In genomic region chr13:31149604-31150003, GRCh38 we compare ENCODE assay signal across 18 cellular contexts. TPM values are rescaled to one million over a fixed set of nuclear protein-coding genes. Genes with fewer than 3 reads are reported as not detected.
A peak's percentile ranks its signal among the peaks of the same experiment; 100 is the strongest.
DNase-seq lines count a peak whose midpoint lies in the region; ATAC-seq and TF ChIP-seq lines count a peak whose summit lies in the region.
"Had no signal": no experiment of that assay in that cellular context is flagged by ENCODE, and none has a peak within 500 bp of the region (broad histone marks: within the 10 kb centered on the region; RNA-seq: fewer than 3 reads in every experiment).

No MANE protein-coding gene starts in this region.

- H3K4me2 ChIP-seq in mammary epithelial cell (ENCODE audit: insufficient read depth, low read depth, low read length): no peak overlapping the region
- H3K4me2 ChIP-seq: BLaER1 had no signal

- CTCF ChIA-PET in MCF 10A (lab: Yijun Ruan, JAX): interaction anchor here (0.5 to 1.2 kb wide), 3 partner anchors 10 to 510 kb away, joined by 3 to 4 read pairs (median 3); no protein-coding TSS in a partner anchor
- CTCF ChIA-PET in mammary epithelial cell (lab: Charles Lee; ENCODE audit: low non-redundant PET): no interaction called here

- H3K27me3 ChIP-seq in mammary epithelial cell (ENCODE audit: insufficient read depth, low read length): no peaks in the 10 kb centered on the region
- H3K27me3 ChIP-seq: BLaER1 had no signal

- in situ Hi-C loops in mammary epithelial cell (cut with MboI; ENCODE audit: low sequenced_read_pairs in 2 of 2): no loop called here

- no peak overlapping the region for H3K27ac Mint-ChIP-seq in activated CD4-positive, alpha-beta T cell treated with anti-CD3 and anti-CD28 coated beads, Interleukin-2, amount 10 ng/mL, durations not matched to agents 24 days and 14 days
- H3K27ac Mint-ChIP-seq in MCF 10A (ENCODE audit: low read depth, unreplicated experiment): peak overlapping the region; percentile 77
- H3K27ac Mint-ChIP-seq in stimulated activated effector memory CD8-positive, alpha-beta T cell treated with anti-CD3 and anti-CD28 coated beads, Interleukin-12 subunit alpha, Interleukin-12 subunit beta, amount 100 ng/mL, for 72 hours: peak overlapping the region; percentile 18
- H3K27ac Mint-ChIP-seq: CD14-positive monocyte, H9 had no signal

- H3K9me3 Mint-ChIP-seq in activated CD4-positive, alpha-beta T cell treated with anti-CD3 and anti-CD28 coated beads, Interleukin-2, amount 10 ng/mL, durations not matched to agents 24 days and 14 days: no peaks in the 10 kb centered on the region
- no peaks in the 10 kb centered on the region for H3K9me3 Mint-ChIP-seq in MCF 10A (ENCODE audit: unreplicated experiment)
- H3K9me3 Mint-ChIP-seq in stimulated activated effector memory CD8-positive, alpha-beta T cell treated with anti-CD3 and anti-CD28 coated beads, Interleukin-12 subunit alpha, Interleukin-12 subunit beta, amount 100 ng/mL, for 72 hours: no peaks in the 10 kb centered on the region
- H3K9me3 Mint-ChIP-seq: CD14-positive monocyte; CD4-positive, alpha-beta memory T cell; H9 had no signal

- dilution Hi-C loops in mammary epithelial cell (cut with HindIII; ENCODE audit: low sequenced_read_pairs): no loop called here

- peaks cover 46% of the 10 kb centered on the region for H3K79me2 ChIP-seq in mammary epithelial cell (ENCODE audit: insufficient read depth, low read length)

- H3K9me3 ChIP-seq in mammary epithelial cell (replicated peaks; ENCODE audit: insufficient read depth, low read length): no peaks in the 10 kb centered on the region
- H3K9me3 ChIP-seq: BLaER1 had no signal

- ATAC-seq in SK-N-SH treated with all-trans-retinoic acid at 6 μM for 48 hours (no peak), HG02678 (IDR thresholded peaks at IDR 0.05; ENCODE audit: unreplicated experiment) (no peak)
- ATAC-seq in stimulated activated effector memory CD8-positive, alpha-beta T cell treated with anti-CD3 and anti-CD28 coated beads, Interleukin-12 subunit alpha, Interleukin-12 subunit beta, amount 100 ng/mL, for 72 hours: no peak
- ATAC-seq: GM12878 had no signal

- peaks cover 30% of the 10 kb centered on the region for H3K4me1 Mint-ChIP-seq in activated CD4-positive, alpha-beta T cell treated with anti-CD3 and anti-CD28 coated beads, Interleukin-2, amount 10 ng/mL, durations not matched to agents 24 days and 14 days
- H3K4me1 Mint-ChIP-seq in MCF 10A (ENCODE audit: insufficient read depth, unreplicated experiment): peaks cover 18% of the 10 kb centered on the region
- H3K4me1 Mint-ChIP-seq in stimulated activated effector memory CD8-positive, alpha-beta T cell treated with anti-CD3 and anti-CD28 coated beads, Interleukin-12 subunit alpha, Interleukin-12 subunit beta, amount 100 ng/mL, for 72 hours: peaks cover 9% of the 10 kb centered on the region
- H3K4me1 Mint-ChIP-seq: CD14-positive monocyte, H9 had no signal

- no peak overlapping the region for H3K9ac ChIP-seq in mammary epithelial cell (ENCODE audit: insufficient read depth, low read length)
- H3K9ac ChIP-seq: BLaER1 had no signal

- H3K36me3 ChIP-seq in mammary epithelial cell (ENCODE audit: insufficient read depth, low read length): peaks cover 76% of the 10 kb centered on the region

- intact Hi-C loops in activated CD4-positive, alpha-beta T cell treated with anti-CD3 and anti-CD28 coated beads, Interleukin-2, amount 10 ng/mL, durations not matched to agents 24 days and 14 days (cut with micrococcal nuclease): no loop called here
- intact Hi-C loops in MCF 10A (cut with micrococcal nuclease) (no loop called here), mammary epithelial cell (cut with micrococcal nuclease) (no loop called here)

- POLR2A ChIA-PET in MCF 10A (lab: Yijun Ruan, JAX): interaction anchor here (1.2 to 1.9 kb wide), 4 partner anchors 11 to 57 kb away, joined by 3 to 7 read pairs (median 5); no protein-coding TSS in a partner anchor

- no peak overlapping the region for H3K27ac ChIP-seq in mammary epithelial cell (ENCODE audit: insufficient read depth, low read depth, low read length)
- H3K27ac ChIP-seq: BLaER1 had no signal

- BruUV-seq in MCF 10A (replicated peaks; lab: Mats Ljungman, UMichigan): no TSS peak
- no TSS peak for BruUV-seq in mammary epithelial cell (replicated peaks; lab: Mats Ljungman, UMichigan)

- H2AFZ ChIP-seq in mammary epithelial cell (ENCODE audit: low read depth, low read length): no peak overlapping the region

- peaks cover 82% of the 10 kb centered on the region for H3K36me3 Mint-ChIP-seq in activated CD4-positive, alpha-beta T cell treated with anti-CD3 and anti-CD28 coated beads, Interleukin-2, amount 10 ng/mL, durations not matched to agents 24 days and 14 days (ENCODE audit: low read depth)
- peaks cover 98% of the 10 kb centered on the region for H3K36me3 Mint-ChIP-seq in MCF 10A (ENCODE audit: insufficient read depth, unreplicated experiment)
- peaks cover 100% of the 10 kb centered on the region for H3K36me3 Mint-ChIP-seq in stimulated activated effector memory CD8-positive, alpha-beta T cell treated with anti-CD3 and anti-CD28 coated beads, Interleukin-12 subunit alpha, Interleukin-12 subunit beta, amount 100 ng/mL, for 72 hours

- no peaks in the 10 kb centered on the region for H3K4me1 ChIP-seq in mammary epithelial cell (ENCODE audit: insufficient read depth, low read length)
- H3K4me1 ChIP-seq: BLaER1 had no signal

- H3K4me3 ChIP-seq in mammary epithelial cell (replicated peaks in 1 of 3; ENCODE audit: insufficient read depth in 1 of 3, low read depth in 2 of 3, low read length in 3 of 3): no peak overlapping the region
- H3K4me3 ChIP-seq: BLaER1, GM12878 had no signal

- H3K4me3 Mint-ChIP-seq in activated CD4-positive, alpha-beta T cell treated with anti-CD3 and anti-CD28 coated beads, Interleukin-2, amount 10 ng/mL, durations not matched to agents 24 days and 14 days: no peak overlapping the region
- no peak overlapping the region for H3K4me3 Mint-ChIP-seq in MCF 10A (ENCODE audit: unreplicated experiment)
- H3K4me3 Mint-ChIP-seq in stimulated activated effector memory CD8-positive, alpha-beta T cell treated with anti-CD3 and anti-CD28 coated beads, Interleukin-12 subunit alpha, Interleukin-12 subunit beta, amount 100 ng/mL, for 72 hours: no peak overlapping the region
- H3K4me3 Mint-ChIP-seq: CD14-positive monocyte; CD4-positive, alpha-beta memory T cell; H9 had no signal

- WGBS in mammary epithelial cell (ENCODE audit: low coverage, missing lambda C conversion rate): 95% methylated on average over 2 of the region's 2 CpGs

- DNase-seq in activated CD4-positive, alpha-beta T cell treated with anti-CD3 and anti-CD28 coated beads, Interleukin-2, amount 10 ng/mL, durations not matched to agents 24 days and 14 days: peak; percentile 40
- no peak for DNase-seq in activated CD4-positive, alpha-beta T cell treated with anti-CD3 and anti-CD28 coated beads, Interleukin-2, amount 50 U/mL, for 1 hour
- DNase-seq in MCF 10A (ENCODE audit: unreplicated experiment) (no peak), mammary epithelial cell (no peak), NOMO-1 treated with dmso at 0.1 percent for 144 hours (lab: John Stamatoyannopoulos, UW; ENCODE audit: unreplicated experiment) (no peak)
- no peak for DNase-seq in stimulated activated effector memory CD8-positive, alpha-beta T cell treated with anti-CD3 and anti-CD28 coated beads, Interleukin-12 subunit alpha, Interleukin-12 subunit beta, amount 100 ng/mL, for 72 hours (ENCODE audit: low spot score in 2 of 2)
- DNase-seq: 8988T; CD4-positive, alpha-beta memory T cell; DMS 273 treated with DMSO at 0.1 percent for 48 hours; DMS53; DND-41; EL; H9 had no signal

- no peaks in the 10 kb centered on the region for H4K20me1 ChIP-seq in mammary epithelial cell (ENCODE audit: insufficient read depth, low read length)
- H4K20me1 ChIP-seq: BLaER1 had no signal

- TF ChIP-seq CTCF in MCF 10A (IDR thresholded peaks at IDR 0.05; ENCODE audit: unreplicated experiment) (no peak), mammary epithelial cell (conservative IDR thresholded peaks at IDR 0.05 in 1 of 2, IDR thresholded peaks at IDR 0.05 in 1 of 2; ENCODE audit: extremely low read depth in 1 of 2, insufficient read depth in 1 of 2, low read depth in 1 of 2, low read length in 2 of 2) (no peak)

- H3K27me3 Mint-ChIP-seq in activated CD4-positive, alpha-beta T cell treated with anti-CD3 and anti-CD28 coated beads, Interleukin-2, amount 10 ng/mL, durations not matched to agents 24 days and 14 days: no peaks in the 10 kb centered on the region
- H3K27me3 Mint-ChIP-seq in MCF 10A (ENCODE audit: insufficient read depth, unreplicated experiment): no peaks in the 10 kb centered on the region
- H3K27me3 Mint-ChIP-seq: CD4-positive, alpha-beta memory T cell had no signal

TF ChIP-seq in SK-N-SH treated with all-trans-retinoic acid at 6 μM for 48 hours, 23 proteins besides CTCF, POLR2A, EP300 and RAD21:
- peak; percentile 58 for TF ChIP-seq TCF4 (CRISPR knock-in tag; IDR thresholded peaks at IDR 0.05; ENCODE audit: borderline replicate concordance)
- TF ChIP-seq SNAI2 (CRISPR knock-in tag; IDR thresholded peaks at IDR 0.05): no peak
TF ChIP-seq in SK-N-SH treated with all-trans-retinoic acid at 6 μM for 48 hours: peak in this region for 1.

RNA-seq across cellular contexts. Expression of gene HSPH1, which starts 12.1 kb away (rescaled TPM):
- total RNA-seq in activated CD4-positive, alpha-beta T cell treated with anti-CD3 and anti-CD28 coated beads, Interleukin-2, amount 10 ng/mL, durations not matched to agents 24 days and 14 days: 381 and 385 TPM in 2 replicates
- total RNA-seq in MCF 10A (2022) (67.8 and 71.8 TPM in 2 replicates), mammary epithelial cell (100 to 1,000 TPM in 1 of 2 donors, 10 to 100 TPM in 1; 49.0 to 113 TPM)
- polyA plus RNA-seq in mammary epithelial cell: 45.2 TPM
- polyA minus RNA-seq in mammary epithelial cell: 50.3 TPM

RNA-seq across cellular contexts. Expression of gene B3GLCT, which starts 50.2 kb away (rescaled TPM):
- total RNA-seq in activated CD4-positive, alpha-beta T cell treated with anti-CD3 and anti-CD28 coated beads, Interleukin-2, amount 10 ng/mL, durations not matched to agents 24 days and 14 days: 4.0 and 4.4 TPM in 2 replicates
- total RNA-seq in MCF 10A (2022) (1.7 and 1.9 TPM in 2 replicates), mammary epithelial cell (1 to 10 TPM; 5.9 to 9.3 TPM)
- 2.3 TPM for polyA plus RNA-seq in mammary epithelial cell
- polyA minus RNA-seq in mammary epithelial cell: 4.4 TPM
